ENCODE assay signal across 11 cellular contexts in genomic region chr6:24574809-24575208, GRCh38.
DNase-seq lines count a peak whose midpoint lies in the region; ATAC-seq, FAIRE-seq and TF ChIP-seq lines count a peak whose summit lies in the region.
"Had no signal": no experiment of that assay in that cellular context is flagged by ENCODE, and none has a peak within 500 bp of the region (broad histone marks: within the 10 kb centered on the region; RNA-seq: fewer than 3 reads in every experiment).

No MANE protein-coding gene starts in this region.

- WGBS in HepG2 (ENCODE audit: low lambda C conversion rate): 13% methylated on average over 4 of the region's 4 CpGs

- no peaks in the 10 kb centered on the region for H3K27me3 ChIP-seq in MM.1S (replicated peaks; ENCODE audit: insufficient read depth, low read length)
- H3K27me3 ChIP-seq in HepG2 (ENCODE audit: control insufficient read depth in 1 of 2, insufficient read depth in 2 of 2, low read length in 2 of 2): peaks cover 1 to 38% of the 10 kb centered on the region in 2 experiments; a peak in 4 of 5 replicates

- H3K27ac ChIP-seq in MM.1S (ENCODE audit: low read length): no peak overlapping the region
- no peak overlapping the region for H3K27ac ChIP-seq in HepG2 (ENCODE audit: extremely low read length, insufficient read depth, low read length)
- H3K27ac ChIP-seq: psoas muscle, VCaP had no signal

- H3K9me2 ChIP-seq in MM.1S (replicated peaks; ENCODE audit: insufficient read depth, low read length): no peaks in the 10 kb centered on the region

- DNase-seq in MM.1S (peak; percentile 52), HepG2 (ENCODE audit: low spot score) (no peak), GOT3 (lab: John Stamatoyannopoulos, UW) (no peak), putamen (ENCODE audit: low spot score) (no peak), NCI-H2029 (lab: John Stamatoyannopoulos, UW) (no peak)
- no peak for DNase-seq in stimulated activated naive CD4-positive, alpha-beta T cell treated with Interleukin-2 at 50 U/mL for 16 hours (lab: John Stamatoyannopoulos, UW)
- DNase-seq: psoas muscle; stimulated activated naive CD8-positive, alpha-beta T cell treated with anti-CD3 and anti-CD28 coated beads, Interleukin-15, Interleukin-2, amounts not matched to agents 100 U/mL and 50 U/mL, for 24 hours had no signal

- H3K36me3 ChIP-seq in MM.1S (replicated peaks; ENCODE audit: insufficient read depth, low read length) (no peaks in the 10 kb centered on the region), HepG2 (replicated peaks in 1 of 2; ENCODE audit: control insufficient read depth in 1 of 2, insufficient read depth in 2 of 2, low read length in 2 of 2) (no peaks in the 10 kb centered on the region)

- H2AFZ ChIP-seq in MM.1S (ENCODE audit: low read length) (peak overlapping the region; percentile 52; the same call in 1 of the 2 replicates), HepG2 (ENCODE audit: low read length) (no peak overlapping the region)

- in situ Hi-C loops in HepG2 (cut with HindIII; ENCODE audit: extremely low pct_ligation_motif_present, low pct_unique_long_range_greater_than_20kb): loop anchor here (25.0 kb wide), 1 partner anchor 487 kb away; no protein-coding TSS in a partner anchor

- no peak for FAIRE-seq in HepG2 (lab: Jason Lieb, UNC)

- CTCF ChIA-PET in HepG2 (lab: Yijun Ruan, JAX; ENCODE audit: low intra/inter-chr PET ratio, low total read pairs): no interaction called here

- POLR2A ChIA-PET in HepG2 (lab: Yijun Ruan, JAX): no interaction called here

- no peaks in the 10 kb centered on the region for H3K79me2 ChIP-seq in MM.1S (ENCODE audit: low read length)
- H3K79me2 ChIP-seq in HepG2 (ENCODE audit: insufficient read depth, low read length): no peaks in the 10 kb centered on the region

- H4K20me1 ChIP-seq in MM.1S (ENCODE audit: insufficient read depth, low read length) (no peaks in the 10 kb centered on the region), HepG2 (ENCODE audit: insufficient read depth, low read length) (no peaks in the 10 kb centered on the region)

- H3K4me2 ChIP-seq in MM.1S (ENCODE audit: low read depth, low read length) (peak overlapping the region; percentile 36; the same call in 1 of the 2 replicates), HepG2 (ENCODE audit: low read depth, low read length) (no peak overlapping the region)

- TF ChIP-seq CTCF in MM.1S (IDR thresholded peaks at IDR 0.05; ENCODE audit: low read length) (no peak), HepG2 (CRISPR knock-in tag; IDR thresholded peaks at IDR 0.05) (no peak)

- H3K9me3 ChIP-seq in MM.1S (replicated peaks; ENCODE audit: insufficient read depth, low read length): no peaks in the 10 kb centered on the region
- no peaks in the 10 kb centered on the region for H3K9me3 ChIP-seq in HepG2 (ENCODE audit: low read length)
- H3K9me3 ChIP-seq: psoas muscle had no signal

- no peaks in the 10 kb centered on the region for H3F3A ChIP-seq in MM.1S (ENCODE audit: insufficient read depth, low read length)

- no peak overlapping the region for H3K4me3 ChIP-seq in MM.1S (ENCODE audit: low read length)
- H3K4me3 ChIP-seq in HepG2 (replicated peaks in 1 of 3; ENCODE audit: insufficient read depth in 1 of 3, low read depth in 2 of 3, low read length in 3 of 3): no peak overlapping the region
- H3K4me3 ChIP-seq: psoas muscle had no signal

- intact Hi-C loops in HepG2 (cut with micrococcal nuclease; ENCODE audit: unreplicated experiment): no loop called here

- H3K9ac ChIP-seq in MM.1S (ENCODE audit: low read length): no peak overlapping the region
- H3K9ac ChIP-seq in HepG2 (ENCODE audit: insufficient read depth, low read depth, low read length): no peak overlapping the region

- no TSS peak for BruUV-seq in HepG2 (replicated peaks; lab: Mats Ljungman, UMichigan)

- ATAC-seq in GM18519 (IDR thresholded peaks at IDR 0.05; ENCODE audit: low FRiP score, unreplicated experiment) (peak; percentile 84), GM21737 (IDR thresholded peaks at IDR 0.05; ENCODE audit: unreplicated experiment) (peak; percentile 75), HepG2 (peak; percentile 58)
- ATAC-seq: psoas muscle; stimulated activated naive CD8-positive, alpha-beta T cell treated with anti-CD3 and anti-CD28 coated beads, Interleukin-15, Interleukin-2, amounts not matched to agents 100 U/mL and 50 U/mL, for 24 hours had no signal

- no peak for TF ChIP-seq RAD21 in HepG2 (CRISPR knock-in tag; IDR thresholded peaks at IDR 0.05)

- TF ChIP-seq EP300 in HepG2 (IDR thresholded peaks at IDR 0.05; ENCODE audit: low read depth in 2 of 2, low read length in 2 of 2) (no peak), HepG2 (CRISPR knock-in tag; IDR thresholded peaks at IDR 0.05; ENCODE audit: borderline replicate concordance) (no peak)

- H3K4me1 ChIP-seq in MM.1S (ENCODE audit: low read length) (peaks cover 11% of the 10 kb centered on the region), HepG2 (ENCODE audit: insufficient read depth, low read length) (no peaks in the 10 kb centered on the region)
- H3K4me1 ChIP-seq: psoas muscle had no signal

- TF ChIP-seq POLR2A in HepG2 (IDR thresholded peaks at IDR 0.05; ENCODE audit: insufficient read depth in 1 of 2, low read depth in 2 of 2, low read length in 2 of 2): no peak

TF ChIP-seq in HepG2, 621 proteins besides CTCF, POLR2A, EP300 and RAD21:
- TF ChIP-seq FOSL2 (CRISPR knock-in tag; IDR thresholded peaks at IDR 0.05) (no peak), JUNB (CRISPR knock-in tag; IDR thresholded peaks at IDR 0.05; ENCODE audit: borderline replicate concordance) (no peak)
